ENCODE assay signal across 2 cellular contexts in genomic region chr18:23403310-23403709, GRCh38.
A peak's percentile ranks its signal among the peaks of the same experiment; 100 is the strongest.
TF ChIP-seq lines count a peak whose summit lies in the region.

No MANE protein-coding gene starts in this region.

TF ChIP-seq in HEK293, 187 proteins besides CTCF, POLR2A, EP300 and RAD21:
- TF ChIP-seq ZSCAN18 (tag by site-specific recombination; IDR thresholded peaks at IDR 0.05) (no peak), TSHZ1 (tag by site-specific recombination; IDR thresholded peaks at IDR 0.05; ENCODE audit: borderline replicate concordance) (no peak), ZNF623 (tag by site-specific recombination; IDR thresholded peaks at IDR 0.05) (peak; percentile 93)

TF ChIP-seq in HEK293T, 16 proteins besides CTCF, POLR2A, EP300 and RAD21 (continued from another document):
- TF ChIP-seq PKNOX1 (IDR thresholded peaks at IDR 0.05) (no peak), CTBP1 (IDR thresholded peaks at IDR 0.05; ENCODE audit: borderline replicate concordance) (no peak)
TF ChIP-seq in HEK293T: peak in this region for 0.
